ENCODE assay signal across 9 cellular contexts in genomic region chr20:20603339-20603990, GRCh38.
A peak's percentile ranks its signal among the peaks of the same experiment; 100 is the strongest.
DNase-seq lines count a peak whose midpoint lies in the region; ATAC-seq, FAIRE-seq and TF ChIP-seq lines count a peak whose summit lies in the region.
"Had no signal": no experiment of that assay in that cellular context is flagged by ENCODE, and none has a peak within 500 bp of the region (broad histone marks: within the 10 kb centered on the region; RNA-seq: fewer than 3 reads in every experiment).

No MANE protein-coding gene starts in this region.

- no peaks in the 10 kb centered on the region for H3K27me3 Mint-ChIP-seq in activated T-cell treated with anti-CD3 and anti-CD28 coated beads, Interleukin-2, amount 50 U/mL, for 24 hours

- H3K9me1 ChIP-seq in keratinocyte (ENCODE audit: control insufficient read depth, extremely low read depth, insufficient read depth, low read length): no peaks in the 10 kb centered on the region

- peak overlapping the region; percentile 10 for H2AFZ ChIP-seq in keratinocyte (ENCODE audit: control insufficient read depth, low read length)

- no peak overlapping the region for H3K9ac ChIP-seq in keratinocyte (ENCODE audit: control insufficient read depth, extremely low read depth, insufficient read depth, low read length)

- TF ChIP-seq EP300 in ovary (IDR thresholded peaks at IDR 0.05): no peak

- TF ChIP-seq POLR2A in ovary (IDR thresholded peaks at IDR 0.05): no peak

- DNase-seq in A673 (ENCODE audit: low spot score) (peak; percentile 9), NCI-H446 treated with DMSO at 0.1 percent for 48 hours (lab: John Stamatoyannopoulos, UW) (peak; percentile 98), keratinocyte (ENCODE audit: low read depth, low spot score) (peak; percentile 90), ovary (no peak), dorsolateral prefrontal cortex (no peak)
- no peak for DNase-seq in activated T-cell treated with anti-CD3 and anti-CD28 coated beads, Interleukin-2, amount 50 U/mL, for 24 hours

- H3K4me2 ChIP-seq in keratinocyte (ENCODE audit: control insufficient read depth, extremely low read depth, insufficient read depth, low read depth, low read length): peak overlapping the region; percentile 55

- peak; percentile 93 for FAIRE-seq in keratinocyte (lab: Jason Lieb, UNC)
- FAIRE-seq: TTC549 had no signal

- H3K4me3 Mint-ChIP-seq in activated T-cell treated with anti-CD3 and anti-CD28 coated beads, Interleukin-2, amount 50 U/mL, for 24 hours: no peak overlapping the region

- H3K4me3 ChIP-seq in A673 (ENCODE audit: low read depth, low read length, poor library complexity, severe bottlenecking): no peak overlapping the region
- H3K4me3 ChIP-seq in keratinocyte (ENCODE audit: control insufficient read depth in 2 of 3, extremely low read depth in 1 of 3, insufficient read depth in 2 of 3, low read depth in 1 of 3, low read length in 3 of 3): no peak overlapping the region
- no peak overlapping the region for H3K4me3 ChIP-seq in ovary
- no peak overlapping the region for H3K4me3 ChIP-seq in dorsolateral prefrontal cortex

- dilution Hi-C loops in keratinocyte (cut with MboI; ENCODE audit: extremely low pct_ligation_motif_present, low sequenced_read_pairs): no loop called here

- H3K27ac ChIP-seq in A673 (ENCODE audit: low read depth, low read length, poor library complexity, severe bottlenecking) (no peak overlapping the region), keratinocyte (ENCODE audit: control insufficient read depth, insufficient read depth, low read length) (peak overlapping the region; percentile 37), ovary (no peak overlapping the region), dorsolateral prefrontal cortex (no peak overlapping the region)

- no TSS peak for BruUV-seq in A673 (replicated peaks; lab: Mats Ljungman, UMichigan)

- POLR2A ChIA-PET in A673 (lab: Charles Lee; ENCODE audit: low non-redundant PET): no interaction called here

- peaks cover 55% of the 10 kb centered on the region for H3K36me3 Mint-ChIP-seq in activated T-cell treated with anti-CD3 and anti-CD28 coated beads, Interleukin-2, amount 50 U/mL, for 24 hours (ENCODE audit: low read depth)

- no peaks in the 10 kb centered on the region for H4K20me1 ChIP-seq in keratinocyte (ENCODE audit: control insufficient read depth, extremely low read depth, insufficient read depth, low read length)

- WGBS in ovary, 3 donors: 82 to 85% (median 83%) methylated on average over 5 of the region's 5 CpGs

- CTCF ChIA-PET in A673 (lab: Charles Lee): no interaction called here

- peaks cover 7% of the 10 kb centered on the region for H3K4me1 Mint-ChIP-seq in activated T-cell treated with anti-CD3 and anti-CD28 coated beads, Interleukin-2, amount 50 U/mL, for 24 hours (ENCODE audit: low read depth)

- H3K27me3 ChIP-seq in A673 (replicated peaks; ENCODE audit: insufficient read depth, low read depth, low read length, poor library complexity) (no peaks in the 10 kb centered on the region), keratinocyte (ENCODE audit: control insufficient read depth, extremely low read depth, insufficient read depth, low read length) (no peaks in the 10 kb centered on the region), ovary (no peaks in the 10 kb centered on the region), dorsolateral prefrontal cortex (no peaks in the 10 kb centered on the region)

- H3K4me1 ChIP-seq in A673 (ENCODE audit: insufficient read depth, low read length, poor library complexity, severe bottlenecking) (no peaks in the 10 kb centered on the region), keratinocyte (ENCODE audit: control insufficient read depth, extremely low read depth, insufficient read depth, low read length) (peaks cover 15% of the 10 kb centered on the region), ovary (ENCODE audit: insufficient read depth) (no peaks in the 10 kb centered on the region)

- no peak overlapping the region for H3K27ac Mint-ChIP-seq in activated T-cell treated with anti-CD3 and anti-CD28 coated beads, Interleukin-2, amount 50 U/mL, for 24 hours

- TF ChIP-seq CTCF in A673 (conservative IDR thresholded peaks at IDR 0.05; ENCODE audit: low read depth, low read length) (no peak), keratinocyte (optimal IDR thresholded peaks at IDR 0.05 in 1 of 3, IDR thresholded peaks at IDR 0.05 in 1 of 3, conservative IDR thresholded peaks at IDR 0.05 in 1 of 3; ENCODE audit: extremely low read depth in 1 of 3, insufficient read depth in 2 of 3, low read length in 3 of 3) (no peak), ovary (IDR thresholded peaks at IDR 0.05) (no peak), dorsolateral prefrontal cortex (IDR thresholded peaks at IDR 0.05 in 54 of 56, conservative IDR thresholded peaks at IDR 0.05 in 2 of 56; ENCODE audit: low read depth in 1 of 56, partially characterized antibody in 56 of 56) (no peak)

- intact Hi-C loops in A673 (cut with micrococcal nuclease; ENCODE audit: unreplicated experiment): no loop called here
- intact Hi-C loops in ovary (cut with DNase I): no loop called here
- intact Hi-C loops in dorsolateral prefrontal cortex (cut with DNase I): loop anchor here in 1 of 2 donors (10.0 kb wide), 1 partner anchor 101 kb away; no protein-coding TSS in a partner anchor

- no peaks in the 10 kb centered on the region for H3K36me3 ChIP-seq in A673 (ENCODE audit: insufficient read depth, low read length, poor library complexity, severe bottlenecking)
- no peaks in the 10 kb centered on the region for H3K36me3 ChIP-seq in keratinocyte (ENCODE audit: control insufficient read depth in 2 of 2, extremely low read depth in 1 of 2, insufficient read depth in 2 of 2, low read length in 2 of 2)
- no peaks in the 10 kb centered on the region for H3K36me3 ChIP-seq in ovary

- ATAC-seq in GM19043 (IDR thresholded peaks at IDR 0.05; ENCODE audit: low read depth, unreplicated experiment): peak; percentile 100
- peak; percentile 99 for ATAC-seq in HG03066 (IDR thresholded peaks at IDR 0.05; ENCODE audit: low read depth, unreplicated experiment)

- H3K9me3 Mint-ChIP-seq in activated T-cell treated with anti-CD3 and anti-CD28 coated beads, Interleukin-2, amount 50 U/mL, for 24 hours: no peaks in the 10 kb centered on the region

- H3K9me3 ChIP-seq in A673 (ENCODE audit: low read depth, low read length, poor library complexity, severe bottlenecking) (no peaks in the 10 kb centered on the region), keratinocyte (ENCODE audit: control insufficient read depth, low read depth, low read length) (no peaks in the 10 kb centered on the region), ovary (no peaks in the 10 kb centered on the region)

- no peaks in the 10 kb centered on the region for H3K79me2 ChIP-seq in keratinocyte (ENCODE audit: control insufficient read depth, insufficient read depth, low read length)

Comparison
In these comparisons a context has a peak if more than half of its experiments do, and no peak if none do; other contexts are left out.
1. DNase-seq: peak in A673 (single experiment), NCI-H446 treated with DMSO at 0.1 percent for 48 hours (single experiment) and keratinocyte (single experiment); none in ovary (0 of 5), activated T-cell treated with anti-CD3 and anti-CD28 coated beads, Interleukin-2, amount 50 U/mL, for 24 hours (single experiment) and dorsolateral prefrontal cortex (0 of 10).